Comparison of ENCODE assay signal across 1 cellular context in the genomic region with DNA sequence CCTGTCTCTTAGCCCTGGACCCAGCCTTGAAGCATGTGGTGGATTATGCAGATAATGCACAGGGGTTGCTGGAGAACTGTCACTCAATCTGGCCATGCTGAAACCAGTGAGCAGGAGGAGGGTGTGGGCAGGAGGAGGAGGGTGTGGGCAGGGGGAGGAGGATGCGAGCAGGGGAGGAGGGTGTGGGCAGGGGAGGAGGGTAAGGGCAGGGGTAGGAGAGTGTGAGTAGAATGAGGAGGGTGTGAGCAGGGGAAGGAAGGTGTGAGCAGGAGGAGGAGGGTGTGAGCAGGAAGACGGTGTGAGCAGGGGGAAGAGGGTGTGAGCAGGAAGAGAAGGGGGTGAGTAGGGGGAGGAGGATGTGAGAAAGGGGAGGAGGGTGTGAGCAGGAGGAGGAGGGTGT.
TF ChIP-seq lines count a peak whose summit lies in the region.

No MANE protein-coding gene starts in this region.

TF ChIP-seq in IMR-90, 13 proteins besides CTCF, POLR2A, EP300 and RAD21 (continued from another document):
- TF ChIP-seq MXI1 (IDR thresholded peaks at IDR 0.05; ENCODE audit: borderline replicate concordance, low read depth, low read length): no peak
- TF ChIP-seq NFE2L2 (IDR thresholded peaks at IDR 0.05; ENCODE audit: low read depth, low read length): no peak
- TF ChIP-seq RCOR1 (IDR thresholded peaks at IDR 0.05; ENCODE audit: insufficient replicate concordance, low read length): no peak
- no peak for TF ChIP-seq MAZ (IDR thresholded peaks at IDR 0.05; ENCODE audit: borderline replicate concordance, low read depth, low read length)
- TF ChIP-seq MAFK (IDR thresholded peaks at IDR 0.05; ENCODE audit: low read depth, low read length): no peak
- TF ChIP-seq FOS (IDR thresholded peaks at IDR 0.05; ENCODE audit: low read depth, low read length): no peak
- TF ChIP-seq, protein P1, sequence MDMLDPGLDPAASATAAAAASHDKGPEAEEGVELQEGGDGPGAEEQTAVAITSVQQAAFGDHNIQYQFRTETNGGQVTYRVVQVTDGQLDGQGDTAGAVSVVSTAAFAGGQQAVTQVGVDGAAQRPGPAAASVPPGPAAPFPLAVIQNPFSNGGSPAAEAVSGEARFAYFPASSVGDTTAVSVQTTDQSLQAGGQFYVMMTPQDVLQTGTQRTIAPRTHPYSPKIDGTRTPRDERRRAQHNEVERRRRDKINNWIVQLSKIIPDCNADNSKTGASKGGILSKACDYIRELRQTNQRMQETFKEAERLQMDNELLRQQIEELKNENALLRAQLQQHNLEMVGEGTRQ (IDR thresholded peaks at IDR 0.05; ENCODE audit: low read depth, low read length): no peak
- no peak for TF ChIP-seq CHD1 (IDR thresholded peaks at IDR 0.05; ENCODE audit: low read depth, low read length)
- no peak for TF ChIP-seq SMC3 (IDR thresholded peaks at IDR 0.05; ENCODE audit: low read depth, low read length)
TF ChIP-seq in IMR-90: peak in this region for 0.
